Comparison of ENCODE assay signal across 15 cellular contexts in the genomic region with DNA sequence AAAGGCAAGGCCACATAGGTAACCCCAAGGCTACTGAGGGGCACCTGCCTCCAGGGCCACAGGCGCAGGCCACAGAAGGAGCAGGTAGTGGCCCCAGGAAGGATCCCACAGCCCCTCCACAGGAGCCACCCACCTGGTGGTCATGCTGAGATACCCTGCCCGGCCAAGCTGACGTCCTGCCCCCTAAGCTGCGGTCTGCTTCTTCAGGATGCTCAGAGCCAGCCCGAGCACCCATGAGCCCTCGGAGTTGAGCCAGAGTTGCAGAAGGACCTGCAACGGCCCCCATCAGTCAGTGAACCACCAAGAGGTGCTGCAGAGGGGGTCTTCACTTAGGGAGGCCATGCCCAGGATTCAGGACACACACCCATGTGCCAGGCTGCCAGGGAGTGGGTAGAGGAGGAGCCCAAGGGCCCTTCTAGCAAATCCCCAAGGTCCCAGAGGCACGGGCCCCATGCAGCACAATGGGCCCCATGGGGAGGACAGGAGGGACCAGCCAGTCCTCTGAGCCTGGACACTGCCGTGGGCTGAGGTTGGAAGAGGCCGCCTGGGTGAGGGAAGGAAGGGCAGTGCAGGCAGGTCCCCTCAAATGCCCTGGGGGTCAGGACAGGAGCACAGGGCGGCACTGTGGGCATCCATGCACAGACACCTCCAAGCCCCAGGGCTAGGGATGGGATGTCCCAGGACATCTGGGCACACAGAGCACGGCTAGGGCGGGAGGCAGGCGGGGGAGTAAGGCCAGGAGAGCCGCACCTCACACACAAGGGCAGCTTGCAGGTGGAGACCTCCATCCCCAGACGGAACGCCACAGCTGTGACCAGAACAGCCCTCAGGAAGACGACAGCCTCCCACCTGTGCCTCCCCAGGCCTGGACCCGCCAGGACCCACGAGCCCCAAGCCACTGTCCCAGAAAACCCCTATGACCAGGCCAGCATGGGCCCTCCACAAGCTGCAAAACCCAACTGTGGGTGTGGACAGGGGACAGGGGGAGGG. TPM values are rescaled to one million over a fixed set of nuclear protein-coding genes. Genes with fewer than 3 reads are reported as not detected.
A peak's percentile ranks its signal among the peaks of the same experiment; 100 is the strongest.
DNase-seq lines count a peak whose midpoint lies in the region; ATAC-seq and TF ChIP-seq lines count a peak whose summit lies in the region.
"Had no signal": no experiment of that assay in that cellular context is flagged by ENCODE, and none has a peak within 500 bp of the region (broad histone marks: within the 10 kb centered on the region; RNA-seq: fewer than 3 reads in every experiment).

No MANE protein-coding gene starts in this region.

- H3K4me2 ChIP-seq in MM.1S (ENCODE audit: low read depth, low read length) = no peak overlapping the region
- H3K4me2 ChIP-seq: A549, GM23338 had no signal

- no peak overlapping the region for H3K27ac Mint-ChIP-seq in stimulated activated naive CD8-positive, alpha-beta T cell treated with anti-CD3 and anti-CD28 coated beads, Interleukin-15, amount 100 ng/mL, for 72 hours
- H3K27ac Mint-ChIP-seq: CD8-positive, alpha-beta T cell; GM23338 had no signal

- no peak for DNase-seq in stimulated activated naive CD8-positive, alpha-beta T cell treated with anti-CD3 and anti-CD28 coated beads, Interleukin-15, amount 100 ng/mL, for 72 hours
- DNase-seq in stimulated activated naive CD8-positive, alpha-beta T cell treated with anti-CD3 and anti-CD28 coated beads, Interleukin-15, Interleukin-2, amounts not matched to agents 100 U/mL and 50 U/mL, for 24 hours = no peak
- DNase-seq in MM.1S (peak; percentile 5), lower lobe of right lung (peak; percentile 35), tibial artery (no peak)
- DNase-seq in NK-92 treated with Interleukin-12 subunit alpha and Interleukin-12 subunit beta, amount 100 ng/mL, for 24 hours (lab: John Stamatoyannopoulos, UW) = no peak
- DNase-seq: CD8-positive, alpha-beta T cell; COR-L47; DMS153; DMS79 treated with DMSO at 0.1 percent for 48 hours; EL had no signal

- no peak overlapping the region for H2AFZ ChIP-seq in MM.1S (ENCODE audit: low read length)
- H2AFZ ChIP-seq: GM23338 had no signal

- H3K9ac ChIP-seq in MM.1S (ENCODE audit: low read length) = no peak overlapping the region

- no peaks in the 10 kb centered on the region for H3K4me1 ChIP-seq in MM.1S (ENCODE audit: low read length)
- peaks cover 8% of the 10 kb centered on the region for H3K4me1 ChIP-seq in lower lobe of right lung
- H3K4me1 ChIP-seq in tibial artery = peaks cover 0 to 2% (median 0%) of the 10 kb centered on the region in 4 donors
- H3K4me1 ChIP-seq: A549, HAP-1 had no signal

- H3K9me2 ChIP-seq in MM.1S (replicated peaks; ENCODE audit: insufficient read depth, low read length) = no peaks in the 10 kb centered on the region

- ATAC-seq in stimulated activated naive CD8-positive, alpha-beta T cell treated with anti-CD3 and anti-CD28 coated beads, Interleukin-15, amount 100 ng/mL, for 72 hours = peak; percentile 4
- ATAC-seq in stimulated activated naive CD8-positive, alpha-beta T cell treated with anti-CD3 and anti-CD28 coated beads, Interleukin-15, Interleukin-2, amounts not matched to agents 100 U/mL and 50 U/mL, for 24 hours = no peak
- ATAC-seq in lower lobe of right lung = no peak
- ATAC-seq: A549; CD8-positive, alpha-beta T cell had no signal

- H4K20me1 ChIP-seq in MM.1S (ENCODE audit: insufficient read depth, low read length) = no peaks in the 10 kb centered on the region

- TF ChIP-seq CTCF in MM.1S (IDR thresholded peaks at IDR 0.05; ENCODE audit: low read length) (no peak), lower lobe of right lung (IDR thresholded peaks at IDR 0.05) (no peak), tibial artery (IDR thresholded peaks at IDR 0.05) (no peak)

- no peaks in the 10 kb centered on the region for H3F3A ChIP-seq in MM.1S (ENCODE audit: insufficient read depth, low read length)

- no peak overlapping the region for H3K27ac ChIP-seq in MM.1S (ENCODE audit: low read length)
- H3K27ac ChIP-seq in lower lobe of right lung = no peak overlapping the region
- no peak overlapping the region for H3K27ac ChIP-seq in tibial artery
- H3K27ac ChIP-seq: A549 had no signal

- no peak overlapping the region for H3K4me3 Mint-ChIP-seq in stimulated activated naive CD8-positive, alpha-beta T cell treated with anti-CD3 and anti-CD28 coated beads, Interleukin-15, amount 100 ng/mL, for 72 hours
- H3K4me3 Mint-ChIP-seq: CD14-positive monocyte; CD8-positive, alpha-beta T cell; GM23338 had no signal

- H3K27me3 Mint-ChIP-seq in stimulated activated naive CD8-positive, alpha-beta T cell treated with anti-CD3 and anti-CD28 coated beads, Interleukin-15, amount 100 ng/mL, for 72 hours = no peaks in the 10 kb centered on the region

- H3K27me3 ChIP-seq in MM.1S (replicated peaks; ENCODE audit: insufficient read depth, low read length) = peaks cover 16% of the 10 kb centered on the region
- H3K27me3 ChIP-seq in lower lobe of right lung (ENCODE audit: low read depth) = no peaks in the 10 kb centered on the region
- H3K27me3 ChIP-seq in tibial artery = no peaks in the 10 kb centered on the region

- peaks cover 15% of the 10 kb centered on the region for H3K4me1 Mint-ChIP-seq in stimulated activated naive CD8-positive, alpha-beta T cell treated with anti-CD3 and anti-CD28 coated beads, Interleukin-15, amount 100 ng/mL, for 72 hours
- H3K4me1 Mint-ChIP-seq: CD14-positive monocyte had no signal

- H3K4me3 ChIP-seq in MM.1S (ENCODE audit: low read length) (no peak overlapping the region), lower lobe of right lung (no peak overlapping the region), tibial artery (no peak overlapping the region)
- H3K4me3 ChIP-seq: A549, GM23338, HAP-1 had no signal

- H3K9me3 Mint-ChIP-seq in stimulated activated naive CD8-positive, alpha-beta T cell treated with anti-CD3 and anti-CD28 coated beads, Interleukin-15, amount 100 ng/mL, for 72 hours = no peaks in the 10 kb centered on the region
- H3K9me3 Mint-ChIP-seq: CD8-positive, alpha-beta T cell; GM23338 had no signal

- H3K36me3 ChIP-seq in MM.1S (replicated peaks; ENCODE audit: insufficient read depth, low read length) (no peaks in the 10 kb centered on the region), lower lobe of right lung (no peaks in the 10 kb centered on the region), tibial artery (no peaks in the 10 kb centered on the region)
- H3K36me3 ChIP-seq: HAP-1 had no signal

- intact Hi-C loops in lower lobe of right lung (cut with DNase I) = no loop called here
- intact Hi-C loops in tibial artery (cut with DNase I; ENCODE audit: low total_unique reads) = no loop called here

- H3K79me2 ChIP-seq in MM.1S (ENCODE audit: low read length) = no peaks in the 10 kb centered on the region

- H3K9me3 ChIP-seq in MM.1S (replicated peaks; ENCODE audit: insufficient read depth, low read length) (no peaks in the 10 kb centered on the region), lower lobe of right lung (no peaks in the 10 kb centered on the region), tibial artery (no peaks in the 10 kb centered on the region)
- H3K9me3 ChIP-seq: A549, HAP-1 had no signal

RNA-seq across cellular contexts. Expression of a gene that starts 20.5 kb away (rescaled TPM):
- total RNA-seq in lower lobe of right lung = 7.0 TPM
- total RNA-seq: CD8-positive, alpha-beta T cell had no signal

Comparison
In these comparisons a context has a peak if more than half of its experiments do, and no peak if none do; other contexts are left out.
1. DNase-seq: peak in MM.1S (single experiment) and lower lobe of right lung (single experiment); none in stimulated activated naive CD8-positive, alpha-beta T cell treated with anti-CD3 and anti-CD28 coated beads, Interleukin-15, amount 100 ng/mL, for 72 hours (0 of 2), stimulated activated naive CD8-positive, alpha-beta T cell treated with anti-CD3 and anti-CD28 coated beads, Interleukin-15, Interleukin-2, amounts not matched to agents 100 U/mL and 50 U/mL, for 24 hours (single experiment), NK-92 treated with Interleukin-12 subunit alpha and Interleukin-12 subunit beta, amount 100 ng/mL, for 24 hours (single experiment) and tibial artery (0 of 2).